In the genomic region with DNA sequence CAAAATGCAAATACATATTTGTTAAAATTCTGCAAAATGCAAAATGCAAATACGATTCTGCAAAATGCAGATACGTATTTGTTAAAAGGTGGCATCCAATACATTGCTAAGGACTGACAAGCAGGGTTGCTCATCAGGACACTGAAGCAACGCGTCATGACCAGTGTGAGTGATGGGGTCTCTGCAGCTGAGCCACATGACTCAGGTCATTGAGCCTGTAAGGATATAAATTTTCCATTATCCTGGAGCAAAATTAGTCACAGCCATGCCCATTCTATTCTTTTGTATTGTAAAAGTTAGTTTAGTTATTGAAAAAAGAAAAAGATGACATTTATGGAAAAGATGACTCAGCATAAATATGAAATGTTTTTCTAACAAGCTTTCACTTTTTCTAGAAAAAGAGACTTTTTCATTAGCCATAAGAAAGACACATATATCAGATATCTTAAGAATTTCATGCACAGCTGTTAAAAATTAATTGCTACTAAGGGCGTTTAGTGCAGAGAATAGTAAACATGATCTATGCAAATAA, we compare ENCODE assay signal across 15 cellular contexts.
"Had no signal": no experiment of that assay in that cellular context is flagged by ENCODE, and none has a peak within 500 bp of the region (broad histone marks: within the 10 kb centered on the region; RNA-seq: fewer than 3 reads in every experiment).

No MANE protein-coding gene starts in this region.

- H3K9me3 ChIP-seq: colonic mucosa, gastrocnemius medialis, psoas muscle had no signal

- ATAC-seq: gastrocnemius medialis, psoas muscle, sciatic nerve had no signal

- H3K4me1 ChIP-seq: colonic mucosa, gastrocnemius medialis, psoas muscle had no signal

- H3K4me3 ChIP-seq: colonic mucosa, gastrocnemius medialis, psoas muscle had no signal

- H3K27me3 ChIP-seq: colonic mucosa, gastrocnemius medialis had no signal

- DNase-seq: activated CD4-positive, alpha-beta memory T cell treated with anti-CD3 and anti-CD28 coated beads for 36 hours; activated CD4-positive, CD25-positive, alpha-beta regulatory T cell treated with anti-CD3 and anti-CD28 coated beads, Interleukin-2, amount 50 U/mL, for 72 hours; activated gamma-delta T cell; activated naive CD8-positive, alpha-beta T cell treated with anti-CD3 and anti-CD28 coated beads, Interleukin-2, amount 10 ng/mL, durations not matched to agents 7 days and 5 days; activated T-cell treated with anti-CD3 and anti-CD28 coated beads, Interleukin-2, amount 50 U/mL, for 48 hours; caudate nucleus; colonic mucosa; gastrocnemius medialis; kidney; nephron progenitor cell; psoas muscle; stimulated activated CD4-positive, alpha-beta T cell treated with anti-CD3 and anti-CD28 coated beads, Interleukin-2, amount 100 ng/mL, for 48 hours; stimulated activated naive CD4-positive, alpha-beta T cell treated with Interleukin-2 at 50 U/mL for 16 hours had no signal

- H3K27ac ChIP-seq: colonic mucosa, gastrocnemius medialis, psoas muscle had no signal

- FAIRE-seq: endothelial cell of umbilical vein, kidney had no signal

- H3K36me3 ChIP-seq: colonic mucosa, gastrocnemius medialis had no signal
